Comparison of ENCODE assay signal across 23 cellular contexts in genomic region chr15:43169888-43170287, GRCh38. TPM values are rescaled to one million over a fixed set of nuclear protein-coding genes. Genes with fewer than 3 reads are reported as not detected.
"Had no signal": no experiment of that assay in that cellular context is flagged by ENCODE, and none has a peak within 500 bp of the region (broad histone marks: within the 10 kb centered on the region; RNA-seq: fewer than 3 reads in every experiment).

No MANE protein-coding gene starts in this region.

- H3K4me1 ChIP-seq: left lung, upper lobe of left lung had no signal

- ATAC-seq: activated naive CD8-positive, alpha-beta T cell treated with anti-CD3 and anti-CD28 coated beads, Interleukin-2, amount 50 U/mL, for 24 hours; left lung; naive thymus-derived CD8-positive, alpha-beta T cell; right cardiac atrium; stimulated activated naive CD8-positive, alpha-beta T cell treated with anti-CD3 and anti-CD28 coated beads, Interleukin-15, Interleukin-2, amounts not matched to agents 100 U/mL and 50 U/mL, for 24 hours had no signal

- H3K9me3 ChIP-seq: ascending aorta, esophagus squamous epithelium, left lung, neutrophil, suprapubic skin, upper lobe of left lung had no signal

- H3K4me3 ChIP-seq: ascending aorta, esophagus squamous epithelium, left lung, suprapubic skin, upper lobe of left lung had no signal

- DNase-seq: activated CD4-positive, alpha-beta T cell treated with anti-CD3 and anti-CD28 coated beads, Interleukin-2, amount 50 U/mL, for 48 hours; activated naive CD4-positive, alpha-beta T cell treated with anti-CD3 and anti-CD28 coated beads for 36 hours; activated naive CD8-positive, alpha-beta T cell treated with anti-CD3 and anti-CD28 coated beads, Interleukin-2, amount 50 U/mL, for 24 hours; activated T-cell treated with anti-CD3 and anti-CD28 coated beads, Interleukin-2, amount 50 U/mL, for 1 hour; central memory CD4-positive, alpha-beta T cell; cortex of kidney; effector CD4-positive, alpha-beta T cell; esophagus squamous epithelium; foreskin fibroblast; hypothalamus; kidney; left lung; naive thymus-derived CD8-positive, alpha-beta T cell; posterior cingulate gyrus; right cardiac atrium; stimulated activated naive CD8-positive, alpha-beta T cell treated with anti-CD3 and anti-CD28 coated beads, Interleukin-15, Interleukin-2, amounts not matched to agents 100 U/mL and 50 U/mL, for 24 hours; T-helper 9 cell; upper lobe of left lung had no signal

- H3K27me3 ChIP-seq: ascending aorta, esophagus squamous epithelium, left lung, neutrophil, suprapubic skin, upper lobe of left lung had no signal

- H3K27ac ChIP-seq: esophagus squamous epithelium, left lung, neutrophil, upper lobe of left lung, VCaP had no signal

RNA-seq across cellular contexts. Expression of gene EPB42, which starts 50.9 kb away (rescaled TPM):
- total RNA-seq: activated naive CD4-positive, alpha-beta T cell treated with anti-CD3 and anti-CD28 coated beads for 36 hours; activated T-helper 2 cell treated with anti-CD3 and anti-CD28 coated beads, Interferon-gamma antibody, Interleukin-2, Interleukin-4, amounts not matched to agents 10 μg/mL and 5 μg/mL and 100 μg/mL, durations not matched to agents 14 hours and 24 hours and 36 hours; ascending aorta; esophagus squamous epithelium; kidney; left lung; naive thymus-derived CD8-positive, alpha-beta T cell; right cardiac atrium; suprapubic skin had no signal
- polyA plus RNA-seq: naive thymus-derived CD8-positive, alpha-beta T cell; right cardiac atrium had no signal
